In the genomic region with DNA sequence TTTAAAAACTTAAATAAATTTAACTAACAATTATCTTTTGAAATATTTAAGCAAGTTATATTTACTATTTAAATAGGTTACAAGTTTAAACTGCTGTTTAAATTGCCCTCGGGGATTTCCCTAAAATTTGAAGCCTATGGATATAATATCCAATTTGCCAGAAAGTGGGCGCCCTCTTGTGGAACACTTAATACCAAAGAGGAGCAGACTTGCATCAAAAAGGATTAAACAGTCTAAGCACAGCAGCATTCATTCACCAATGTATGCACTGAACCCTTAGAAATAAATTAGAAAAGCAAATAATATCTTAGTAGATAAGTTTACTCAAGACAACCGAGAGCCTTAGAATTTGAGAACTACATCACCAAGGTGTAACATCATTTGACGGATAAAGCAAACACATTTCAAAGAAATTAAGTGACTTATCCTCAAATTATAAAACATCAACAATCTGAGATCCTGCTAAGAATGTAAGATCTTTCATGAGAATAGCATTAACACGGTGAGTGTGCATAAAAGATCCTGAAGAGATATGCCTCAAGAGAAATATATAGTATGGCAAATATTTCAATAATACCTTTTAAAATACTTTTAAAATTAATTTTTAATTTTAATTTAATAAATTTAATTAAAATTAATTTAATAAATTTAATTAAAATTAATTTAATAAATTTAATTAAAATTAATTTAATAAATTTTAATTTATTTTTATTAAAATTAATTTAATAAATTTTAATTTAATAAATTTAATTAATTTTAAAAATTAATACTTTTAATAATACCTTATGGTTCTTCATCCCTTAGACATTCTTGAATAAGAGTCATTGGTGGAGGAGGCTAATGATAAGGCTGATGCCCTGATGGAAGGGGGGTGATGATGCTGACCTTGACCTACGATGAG, we compare ENCODE assay signal across 9 cellular contexts. TPM values are rescaled to one million over a fixed set of nuclear protein-coding genes. Genes with fewer than 3 reads are reported as not detected.
DNase-seq lines count a peak whose midpoint lies in the region; ATAC-seq, FAIRE-seq and TF ChIP-seq lines count a peak whose summit lies in the region.
"Had no signal": no experiment of that assay in that cellular context is flagged by ENCODE, and none has a peak within 500 bp of the region (broad histone marks: within the 10 kb centered on the region; RNA-seq: fewer than 3 reads in every experiment).

No MANE protein-coding gene starts in this region.

- ATAC-seq in body of pancreas (no peak), HG03442 (IDR thresholded peaks at IDR 0.05; ENCODE audit: unreplicated experiment) (no peak), HG03432 (IDR thresholded peaks at IDR 0.05; ENCODE audit: unreplicated experiment) (no peak)

- TF ChIP-seq POLR2A in body of pancreas (IDR thresholded peaks at IDR 0.05): no peak

- CTCF ChIA-PET in HEK293T (lab: Yijun Ruan, JAX): no interaction called here

- TF ChIP-seq CTCF in D721Med (IDR thresholded peaks at IDR 0.05; ENCODE audit: insufficient read depth, missing control alignments): peak; percentile 89
- peak; percentile 33 to 75 (median 61) for TF ChIP-seq CTCF in body of pancreas (IDR thresholded peaks at IDR 0.05)

- FAIRE-seq in D721Med (lab: Jason Lieb, UNC): no peak

- H3K4me1 ChIP-seq in body of pancreas: no peaks in the 10 kb centered on the region

- DNase-seq in D721Med (ENCODE audit: insufficient read length, low spot score) (peak; percentile 25), HEK293T (ENCODE audit: extremely low spot score) (peak; percentile 40), NCI-H748 treated with DMSO at 0.1 percent for 48 hours (lab: John Stamatoyannopoulos, UW) (peak; percentile 58), body of pancreas (peak; percentile 52 to 76 (median 64)), kidney glomerular epithelial cell (lab: John Stamatoyannopoulos, UW) (peak; percentile 62), superior temporal gyrus (ENCODE audit: extremely low spot score) (peak; percentile 91)

- intact Hi-C loops in body of pancreas (cut with DNase I): no loop called here

- POLR2A ChIA-PET in HEK293T (lab: Yijun Ruan, JAX): no interaction called here

- H3K27me3 ChIP-seq in body of pancreas: no peaks in the 10 kb centered on the region

- no peaks in the 10 kb centered on the region for H3K9me3 ChIP-seq in body of pancreas

- no peak overlapping the region for H3K4me3 ChIP-seq in body of pancreas

- 28 to 29% methylated on average over 6 of the region's 6 CpGs for WGBS in body of pancreas, 2 donors

- H3K27ac ChIP-seq in body of pancreas: no peak overlapping the region

- no peaks in the 10 kb centered on the region for H3K36me3 ChIP-seq in body of pancreas (replicated peaks in 1 of 2; ENCODE audit: insufficient read depth in 1 of 2, low read depth in 2 of 2)

TF ChIP-seq in HEK293T, 16 proteins besides CTCF, POLR2A, EP300 and RAD21:
- TF ChIP-seq SP1 (IDR thresholded peaks at IDR 0.05): no peak
- TF ChIP-seq ZNF384 (IDR thresholded peaks at IDR 0.05): no peak
- no peak for TF ChIP-seq ELF4 (IDR thresholded peaks at IDR 0.05)
- TF ChIP-seq FOXM1 (IDR thresholded peaks at IDR 0.05; ENCODE audit: borderline replicate concordance): no peak
- no peak for TF ChIP-seq NFRKB (IDR thresholded peaks at IDR 0.05)
- no peak for TF ChIP-seq FOXK2 (IDR thresholded peaks at IDR 0.05)
- no peak for TF ChIP-seq BHLHE40 (IDR thresholded peaks at IDR 0.05; ENCODE audit: borderline replicate concordance)

RNA-seq across cellular contexts. Expression of a gene that starts 11.5 kb away (rescaled TPM):
- not detected for total RNA-seq in body of pancreas
- total RNA-seq: T-helper 2 cell treated with Interferon-gamma antibody and Interleukin-4, amounts not matched to agents 100 ng/mL and 5 ng/mL, for 36 hours had no signal

RNA-seq across cellular contexts. Expression of a gene that starts 35.0 kb away (rescaled TPM):
- total RNA-seq in body of pancreas: not detected
- total RNA-seq: T-helper 2 cell treated with Interferon-gamma antibody and Interleukin-4, amounts not matched to agents 100 ng/mL and 5 ng/mL, for 36 hours had no signal

RNA-seq across cellular contexts. Expression of a gene that starts 46.6 kb away (rescaled TPM):
- under 1 TPM in 1 of 2 donors, not detected in 1; 0.78 TPM for total RNA-seq in body of pancreas
- total RNA-seq: T-helper 2 cell treated with Interferon-gamma antibody and Interleukin-4, amounts not matched to agents 100 ng/mL and 5 ng/mL, for 36 hours had no signal

Comparison
In these comparisons a context has a peak if more than half of its experiments do, and no peak if none do; other contexts are left out.
1. DNase-seq: peak in every context shown above with its lines; median percentile 91 in superior temporal gyrus; 64 in body of pancreas; 62 in kidney glomerular epithelial cell; 58 in NCI-H748 treated with DMSO at 0.1 percent for 48 hours; 40 in HEK293T; 25 in D721Med.